In genomic region chr17:58249270-58250133, GRCh38 we compare ENCODE assay signal across 1 cellular context.
TF ChIP-seq lines count a peak whose summit lies in the region.

No MANE protein-coding gene starts in this region.

TF ChIP-seq in H1, 55 proteins besides CTCF, POLR2A, EP300 and RAD21:
- TF ChIP-seq TEAD4 (IDR thresholded peaks at IDR 0.05; ENCODE audit: low read depth, low read length) (0 out of 2 replicates have a peak, but pooled peaks have one; percentile 45), ASH2L (IDR thresholded peaks at IDR 0.05; ENCODE audit: low read length) (peak; percentile 67), RNF2 (IDR thresholded peaks at IDR 0.05; ENCODE audit: borderline replicate concordance, low read depth, low read length, missing control alignments, poor library complexity, severe bottlenecking) (peak; percentile 53), KDM1A (IDR thresholded peaks at IDR 0.05; ENCODE audit: borderline replicate concordance, low read length) (peak; percentile 41; the same call in 1 of the 2 replicates), TCF12 (IDR thresholded peaks at IDR 0.05; ENCODE audit: low read depth, low read length) (0 out of 2 replicates have a peak, but pooled peaks have one; percentile 54), GTF2F1 (IDR thresholded peaks at IDR 0.05; ENCODE audit: borderline replicate concordance, low read depth, low read length) (peak; percentile 65; the same call in 1 of the 2 replicates), SIRT6 (IDR thresholded peaks at IDR 0.05; ENCODE audit: low read length) (no peak), CTBP2 (IDR thresholded peaks at IDR 0.05; ENCODE audit: borderline replicate concordance, insufficient read depth, insufficient read length, low read length) (no peak), RBBP5 (IDR thresholded peaks at IDR 0.05; ENCODE audit: borderline replicate concordance, low read depth, low read length) (peak; percentile 44; the same call in 1 of the 2 replicates), CREB1 (IDR thresholded peaks at IDR 0.05) (peak; percentile 65), EZH2 (IDR thresholded peaks at IDR 0.05; ENCODE audit: low read depth, low read length, severe bottlenecking) (peak; percentile 74), KDM4A (IDR thresholded peaks at IDR 0.05; ENCODE audit: low read depth, low read length, severe bottlenecking) (peak; percentile 100), SP2 (IDR thresholded peaks at IDR 0.05; ENCODE audit: low read length) (no peak), USF2 (IDR thresholded peaks at IDR 0.05; ENCODE audit: low read length) (peak; percentile 74), ATF3 (IDR thresholded peaks at IDR 0.05; ENCODE audit: insufficient read depth, low read depth, low read length) (peak; percentile 51; the same call in 1 of the 2 replicates), EGR1 (IDR thresholded peaks at IDR 0.05; ENCODE audit: borderline replicate concordance, low read depth, low read length) (0 out of 2 replicates have a peak, but pooled peaks have one; percentile 47), SUZ12 (IDR thresholded peaks at IDR 0.05; ENCODE audit: low read length) (peak; percentile 67; the same call in 1 of the 2 replicates), YY1 (IDR thresholded peaks at IDR 0.05; ENCODE audit: low read depth, low read length) (no peak), SIN3A (conservative IDR thresholded peaks at IDR 0.05 in 1 of 2, IDR thresholded peaks at IDR 0.05 in 1 of 2; ENCODE audit: low read depth in 1 of 2, low read length in 2 of 2) (no peak)
- TF ChIP-seq, protein P1, sequence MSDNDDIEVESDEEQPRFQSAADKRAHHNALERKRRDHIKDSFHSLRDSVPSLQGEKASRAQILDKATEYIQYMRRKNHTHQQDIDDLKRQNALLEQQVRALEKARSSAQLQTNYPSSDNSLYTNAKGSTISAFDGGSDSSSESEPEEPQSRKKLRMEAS (IDR thresholded peaks at IDR 0.05), result peak; percentile 100
- TF ChIP-seq, protein P2, sequence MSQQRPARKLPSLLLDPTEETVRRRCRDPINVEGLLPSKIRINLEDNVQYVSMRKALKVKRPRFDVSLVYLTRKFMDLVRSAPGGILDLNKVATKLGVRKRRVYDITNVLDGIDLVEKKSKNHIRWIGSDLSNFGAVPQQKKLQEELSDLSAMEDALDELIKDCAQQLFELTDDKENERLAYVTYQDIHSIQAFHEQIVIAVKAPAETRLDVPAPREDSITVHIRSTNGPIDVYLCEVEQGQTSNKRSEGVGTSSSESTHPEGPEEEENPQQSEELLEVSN (IDR thresholded peaks at IDR 0.05), result peak; percentile 99
TF ChIP-seq in H1: peak in this region for 16.
